ENCODE assay signal across 25 cellular contexts in genomic region chr13:61765940-61766666, GRCh38.
DNase-seq lines count a peak whose midpoint lies in the region; ATAC-seq, FAIRE-seq and TF ChIP-seq lines count a peak whose summit lies in the region.
"Had no signal": no experiment of that assay in that cellular context is flagged by ENCODE, and none has a peak within 500 bp of the region (broad histone marks: within the 10 kb centered on the region; RNA-seq: fewer than 3 reads in every experiment).

No MANE protein-coding gene starts in this region.

- H3K18ac ChIP-seq in H9 (ENCODE audit: insufficient read length, low read depth, low read length) (no peak overlapping the region), H1 (ENCODE audit: extremely low read depth, low read length) (no peak overlapping the region), neuronal stem cell (ENCODE audit: low read length) (peak overlapping the region; percentile 71)

- H2BK120ac ChIP-seq in H9 (ENCODE audit: low read depth, low read length, poor library complexity, severe bottlenecking) (no peak overlapping the region), H1 (replicated peaks; ENCODE audit: low read depth, low read length) (no peak overlapping the region), neuronal stem cell (ENCODE audit: low read depth, low read length) (no peak overlapping the region)

- TF ChIP-seq EP300 in H1 (IDR thresholded peaks at IDR 0.05; ENCODE audit: borderline replicate concordance in 1 of 2, low read depth in 2 of 2, low read length in 2 of 2) = no peak

- H2BK12ac ChIP-seq in H9 (ENCODE audit: insufficient read length, low read depth, low read length) = no peak overlapping the region
- no peak overlapping the region for H2BK12ac ChIP-seq in H1 (ENCODE audit: low read depth, low read length)
- no peak overlapping the region for H2BK12ac ChIP-seq in neuronal stem cell (ENCODE audit: low read length)

- peak; percentile 50 for ATAC-seq in stimulated activated memory B cell treated with anti-CD40 and anti-IgM and Interleukin-4, amounts not matched to agents 10 μg/mL and 1 μg/mL and 100 μg/mL, for 72 hours
- ATAC-seq: A549, GM12878, HCT116 had no signal

- TF ChIP-seq POLR2A in H1 (IDR thresholded peaks at IDR 0.05; ENCODE audit: control extremely low read depth in 1 of 2, low read depth in 2 of 2, low read length in 2 of 2) = no peak

- H4K5ac ChIP-seq in H9 (ENCODE audit: insufficient read length, low read depth, low read length) (no peak overlapping the region), H1 (ENCODE audit: insufficient read length, low read depth, low read length) (no peak overlapping the region)

- CTCF ChIA-PET in H1 (lab: Charles Lee; ENCODE audit: partially characterized antibody) = interaction anchor here (0.6 to 1.2 kb wide), 2 partner anchors 66 to 229 kb away, joined by 3 to 4 read pairs; no protein-coding TSS in a partner anchor
- CTCF ChIA-PET in activated naive CD4-positive, alpha-beta T cell treated with anti-CD3 and anti-CD28 coated beads for 36 hours (lab: Charles Lee) = no interaction called here

- H3K4me2 ChIP-seq in H9 (ENCODE audit: insufficient read depth, insufficient read length, low read length) = no peak overlapping the region
- no peak overlapping the region for H3K4me2 ChIP-seq in H1 (ENCODE audit: insufficient read depth in 1 of 2, low read depth in 2 of 2, low read length in 2 of 2)
- no peak overlapping the region for H3K4me2 ChIP-seq in neuronal stem cell (ENCODE audit: insufficient read depth, low read length, poor library complexity, severe bottlenecking)
- H3K4me2 ChIP-seq: A549; BLaER1 treated with 17β-estradiol and CSF1 and Interleukin-3, amounts not matched to agents 10 nM and 100 nM had no signal

- H3K4me3 ChIP-seq in H1 (ENCODE audit: extremely low read depth in 1 of 4, insufficient read depth in 2 of 4, low read depth in 3 of 4, low read length in 4 of 4) = no peak overlapping the region
- H3K4me3 ChIP-seq in neuronal stem cell (ENCODE audit: low read length in 2 of 2) = no peak overlapping the region
- H3K4me3 ChIP-seq: A549; BLaER1 treated with 17β-estradiol and CSF1 and Interleukin-3, amounts not matched to agents 10 nM and 100 nM; GM12878 had no signal

- H3K56ac ChIP-seq in H9 (ENCODE audit: insufficient read length, low read depth, low read length) (no peak overlapping the region), H1 (replicated peaks; ENCODE audit: insufficient read length, low read depth, low read length) (no peak overlapping the region)

- H3K27me3 ChIP-seq in H9 (ENCODE audit: insufficient read depth, low read length) (no peaks in the 10 kb centered on the region), H1 (replicated peaks in 1 of 4; ENCODE audit: control insufficient read depth in 3 of 4, extremely low read depth in 1 of 4, insufficient read depth in 3 of 4, low read length in 3 of 4) (no peaks in the 10 kb centered on the region), neuronal stem cell (ENCODE audit: control insufficient read depth in 3 of 3, insufficient read depth in 3 of 3, low read depth in 1 of 3, low read length in 3 of 3) (no peaks in the 10 kb centered on the region)
- H3K27me3 ChIP-seq: BE2C; BLaER1 treated with 17β-estradiol and CSF1 and Interleukin-3, amounts not matched to agents 10 nM and 100 nM had no signal

- H3K4me3 Mint-ChIP-seq in H9 = no peak overlapping the region
- no peak overlapping the region for H3K4me3 Mint-ChIP-seq in stimulated activated memory B cell treated with anti-CD40 and anti-IgM and Interleukin-4, amounts not matched to agents 10 μg/mL and 1 μg/mL and 100 μg/mL, for 72 hours
- no peak overlapping the region for H3K4me3 Mint-ChIP-seq in activated naive CD4-positive, alpha-beta T cell treated with anti-CD3 and anti-CD28 coated beads for 36 hours
- H3K4me3 Mint-ChIP-seq: CD14-positive monocyte; CD4-positive, alpha-beta T cell; CD8-positive, alpha-beta memory T cell had no signal

- H4K20me1 ChIP-seq in H9 (ENCODE audit: control insufficient read depth, insufficient read depth, insufficient read length) (no peaks in the 10 kb centered on the region), H1 (replicated peaks in 1 of 2; ENCODE audit: control insufficient read depth in 1 of 2, insufficient read depth in 2 of 2, low read length in 2 of 2) (no peaks in the 10 kb centered on the region)
- H4K20me1 ChIP-seq: BLaER1 treated with 17β-estradiol and CSF1 and Interleukin-3, amounts not matched to agents 10 nM and 100 nM had no signal

- no peak overlapping the region for H3K27ac ChIP-seq in H9 (ENCODE audit: insufficient read length, low read depth, low read length)
- H3K27ac ChIP-seq in H1 (ENCODE audit: low read depth, low read length) = no peak overlapping the region
- H3K27ac ChIP-seq in neuronal stem cell (replicated peaks; ENCODE audit: low read length) = no peak overlapping the region
- H3K27ac ChIP-seq: A549; BLaER1 treated with 17β-estradiol and CSF1 and Interleukin-3, amounts not matched to agents 10 nM and 100 nM had no signal

- H2AK5ac ChIP-seq in H9 (ENCODE audit: insufficient read length, low read length) = no peak overlapping the region
- H2AK5ac ChIP-seq in H1 (ENCODE audit: low read depth, low read length) = no peak overlapping the region
- H2AK5ac ChIP-seq in neuronal stem cell (ENCODE audit: low read depth, low read length) = no peak overlapping the region

- no peaks in the 10 kb centered on the region for H3K9me3 ChIP-seq in H9 (ENCODE audit: control insufficient read depth, low read depth, low read length)
- H3K9me3 ChIP-seq in H1 (ENCODE audit: insufficient read depth in 2 of 2, low read depth in 1 of 2, low read length in 1 of 2) = no peaks in the 10 kb centered on the region; a peak in 1 of 4 replicates
- H3K9me3 ChIP-seq in neuronal stem cell (replicated peaks in 1 of 2; ENCODE audit: control insufficient read depth in 2 of 2, insufficient read depth in 1 of 2, low read depth in 1 of 2, low read length in 2 of 2) = no peaks in the 10 kb centered on the region
- H3K9me3 ChIP-seq: A549, BE2C had no signal

- H3K27ac Mint-ChIP-seq in H9 = peak overlapping the region in 1 of 3 experiments; percentile 88; a peak in 2 of 7 replicates
- no peak overlapping the region for H3K27ac Mint-ChIP-seq in stimulated activated memory B cell treated with anti-CD40 and anti-IgM and Interleukin-4, amounts not matched to agents 10 μg/mL and 1 μg/mL and 100 μg/mL, for 72 hours
- no peak overlapping the region for H3K27ac Mint-ChIP-seq in activated naive CD4-positive, alpha-beta T cell treated with anti-CD3 and anti-CD28 coated beads for 36 hours
- H3K27ac Mint-ChIP-seq: CD4-positive, alpha-beta T cell; CD8-positive, alpha-beta memory T cell had no signal

- H3K36me3 ChIP-seq in H1 (ENCODE audit: control insufficient read depth in 2 of 4, insufficient read depth in 4 of 4, low read length in 3 of 4) (no peaks in the 10 kb centered on the region), neuronal stem cell (replicated peaks in 1 of 2; ENCODE audit: control insufficient read depth in 2 of 2, insufficient read depth in 2 of 2, low read length in 2 of 2) (no peaks in the 10 kb centered on the region)
- H3K36me3 ChIP-seq: BE2C; BLaER1 treated with 17β-estradiol and CSF1 and Interleukin-3, amounts not matched to agents 10 nM and 100 nM had no signal

- no peak overlapping the region for H3T11ph ChIP-seq in H9 (ENCODE audit: low read length)

- H3K23me2 ChIP-seq in H9 (ENCODE audit: insufficient read length, low read depth, low read length, poor library complexity, severe bottlenecking) (no peaks in the 10 kb centered on the region), H1 (ENCODE audit: low read depth, low read length) (no peaks in the 10 kb centered on the region)

- H3K14ac ChIP-seq in H9 (ENCODE audit: insufficient read depth, low read length) (no peak overlapping the region), H1 (ENCODE audit: insufficient read length) (no peak overlapping the region), neuronal stem cell (ENCODE audit: low read length) (peak overlapping the region; percentile 94)

- H3K4me1 ChIP-seq in H9 (ENCODE audit: insufficient read depth, low read length) = no peaks in the 10 kb centered on the region
- no peaks in the 10 kb centered on the region for H3K4me1 ChIP-seq in H1 (replicated peaks in 1 of 4; ENCODE audit: control insufficient read depth in 3 of 4, insufficient read depth in 4 of 4, low read length in 3 of 4)
- H3K4me1 ChIP-seq in neuronal stem cell (ENCODE audit: control insufficient read depth in 2 of 2, insufficient read depth in 1 of 2, low read depth in 1 of 2, low read length in 2 of 2) = peaks cover 0 to 2% of the 10 kb centered on the region in 2 donors
- H3K4me1 ChIP-seq: A549; BE2C; BLaER1 treated with 17β-estradiol and CSF1 and Interleukin-3, amounts not matched to agents 10 nM and 100 nM had no signal

- no peaks in the 10 kb centered on the region; the same call in 1 of the 2 replicates for H3K27me3 Mint-ChIP-seq in H9 (ENCODE audit: low read depth)
- H3K27me3 Mint-ChIP-seq in stimulated activated memory B cell treated with anti-CD40 and anti-IgM and Interleukin-4, amounts not matched to agents 10 μg/mL and 1 μg/mL and 100 μg/mL, for 72 hours = no peaks in the 10 kb centered on the region
- no peaks in the 10 kb centered on the region for H3K27me3 Mint-ChIP-seq in activated naive CD4-positive, alpha-beta T cell treated with anti-CD3 and anti-CD28 coated beads for 36 hours (ENCODE audit: low read depth)
- H3K27me3 Mint-ChIP-seq: CD4-positive, alpha-beta T cell; CD8-positive, alpha-beta memory T cell had no signal

- POLR2A ChIA-PET in H1 (lab: Charles Lee; ENCODE audit: partially characterized antibody) = no interaction called here

- H2AFZ ChIP-seq in H9 (ENCODE audit: low read length) (no peak overlapping the region), H1 (ENCODE audit: low read length) (no peak overlapping the region; the same call in 1 of the 2 replicates), neuronal stem cell (ENCODE audit: low read length) (no peak overlapping the region)

- no peak overlapping the region for H2BK20ac ChIP-seq in H9 (ENCODE audit: low read depth, low read length, poor library complexity, severe bottlenecking)
- no peak overlapping the region for H2BK20ac ChIP-seq in H1 (ENCODE audit: low read length)

- no peak for DNase-seq in H9
- no peak for DNase-seq in H1 (ENCODE audit: low read depth in 1 of 2, low spot score in 2 of 2)
- DNase-seq in neuronal stem cell (ENCODE audit: low spot score) = no peak
- DNase-seq in DMS79 treated with DMSO at 0.1 percent for 48 hours (lab: John Stamatoyannopoulos, UW) = no peak
- DNase-seq in NCI-H446 (lab: John Stamatoyannopoulos, UW) = no peak
- no peak for DNase-seq in activated naive CD4-positive, alpha-beta T cell treated with anti-CD3 and anti-CD28 coated beads for 36 hours
- DNase-seq: 8988T; ACHN; AML-193; BE2C; CD4-positive, alpha-beta T cell; CD8-positive, alpha-beta memory T cell; DMS153; EL; GDM1; GOT3; H7 had no signal

- intact Hi-C loops in activated naive CD4-positive, alpha-beta T cell treated with anti-CD3 and anti-CD28 coated beads for 36 hours (cut with micrococcal nuclease) = no loop called here

- no peaks in the 10 kb centered on the region for H3K79me1 ChIP-seq in H9 (ENCODE audit: insufficient read depth, low read depth, low read length, poor library complexity, severe bottlenecking)
- no peaks in the 10 kb centered on the region for H3K79me1 ChIP-seq in H1 (ENCODE audit: low read depth, low read length)
- peaks cover 2% of the 10 kb centered on the region for H3K79me1 ChIP-seq in neuronal stem cell (ENCODE audit: low read depth, low read length)

- TF ChIP-seq RAD21 in H1 (IDR thresholded peaks at IDR 0.05 in 1 of 2, conservative IDR thresholded peaks at IDR 0.05 in 1 of 2; ENCODE audit: low read depth in 2 of 2, low read length in 2 of 2) = no peak

- H3K79me2 ChIP-seq in H9 (ENCODE audit: insufficient read depth, low read length) (no peaks in the 10 kb centered on the region), H1 (ENCODE audit: control insufficient read depth in 1 of 2, insufficient read depth in 2 of 2, low read length in 2 of 2) (no peaks in the 10 kb centered on the region)

- H3K4ac ChIP-seq in H9 (ENCODE audit: low read depth, low read length) (no peak overlapping the region), H1 (replicated peaks; ENCODE audit: insufficient read length, low read depth, low read length) (no peak overlapping the region), neuronal stem cell (ENCODE audit: low read length) (no peak overlapping the region)

- H4K91ac ChIP-seq in H9 (ENCODE audit: insufficient read length, low read depth, low read length) (no peak overlapping the region), H1 (replicated peaks; ENCODE audit: insufficient read length, low read length) (no peak overlapping the region), neuronal stem cell (ENCODE audit: low read depth, low read length, poor library complexity) (no peak overlapping the region)

- H3K23ac ChIP-seq in H9 (ENCODE audit: insufficient read length, low read depth, low read length) = no peak overlapping the region
- no peak overlapping the region for H3K23ac ChIP-seq in H1 (ENCODE audit: insufficient read length)
- no peak overlapping the region for H3K23ac ChIP-seq in neuronal stem cell (ENCODE audit: low read depth, low read length, poor library complexity)

- WGBS in H9 (ENCODE audit: extremely low coverage, insufficient read length, low lambda C conversion rate) = no CpG with 5 or more reads among the region's 14 CpGs
- WGBS in H1 (ENCODE audit: extremely low coverage in 1 of 2, insufficient coverage in 1 of 2, insufficient read length in 1 of 2, insufficient replicate concordance in 2 of 2, low coverage in 1 of 2, low lambda C conversion rate in 2 of 2, missing lambda C conversion rate in 1 of 2), 2 experiments = 84% methylated on average over 13 of the region's 14 CpGs; no CpG with 5 or more reads in 1 of the 2 experiments
- no CpG with 5 or more reads among the region's 14 CpGs for WGBS in neuronal stem cell (ENCODE audit: extremely low coverage in 2 of 2, insufficient read length in 2 of 2, insufficient replicate concordance in 1 of 2), 2 donors

- H3K9ac ChIP-seq in H9 (ENCODE audit: extremely low read depth, insufficient read length, low read length) (no peak overlapping the region), H1 (replicated peaks in 1 of 4; ENCODE audit: extremely low read depth in 1 of 4, low read depth in 3 of 4, low read length in 3 of 4) (no peak overlapping the region), neuronal stem cell (ENCODE audit: low read depth, low read length, poor library complexity) (no peak overlapping the region)
- H3K9ac ChIP-seq: BLaER1 treated with 17β-estradiol and CSF1 and Interleukin-3, amounts not matched to agents 10 nM and 100 nM had no signal

- FAIRE-seq in H1 (lab: Jason Lieb, UNC) = no peak
- FAIRE-seq: A549, D721Med, GM12878, GM19239 had no signal

- H4K8ac ChIP-seq in H9 (replicated peaks; ENCODE audit: insufficient read length, low read depth, low read length) (no peak overlapping the region), H1 (ENCODE audit: extremely low read depth, insufficient read depth, low read length) (peak overlapping the region; percentile 79), neuronal stem cell (ENCODE audit: low read depth, low read length) (no peak overlapping the region)

- peaks cover 2 to 3% of the 10 kb centered on the region in 2 experiments; a peak in 1 of 4 replicates for H3K4me1 Mint-ChIP-seq in H9
- H3K4me1 Mint-ChIP-seq in stimulated activated memory B cell treated with anti-CD40 and anti-IgM and Interleukin-4, amounts not matched to agents 10 μg/mL and 1 μg/mL and 100 μg/mL, for 72 hours = no peaks in the 10 kb centered on the region
- no peaks in the 10 kb centered on the region for H3K4me1 Mint-ChIP-seq in activated naive CD4-positive, alpha-beta T cell treated with anti-CD3 and anti-CD28 coated beads for 36 hours (ENCODE audit: low read depth)
- H3K4me1 Mint-ChIP-seq: CD14-positive monocyte; CD8-positive, alpha-beta memory T cell had no signal

- H2BK5ac ChIP-seq in H9 (ENCODE audit: insufficient read length, low read length) = peak overlapping the region; percentile 70
- no peak overlapping the region for H2BK5ac ChIP-seq in H1 (ENCODE audit: low read depth, low read length)
- H2BK5ac ChIP-seq in neuronal stem cell (ENCODE audit: low read length) = peak overlapping the region; percentile 66

- H3K9me3 Mint-ChIP-seq in H9 = no peaks in the 10 kb centered on the region; a peak in 1 of 5 replicates
- H3K9me3 Mint-ChIP-seq in stimulated activated memory B cell treated with anti-CD40 and anti-IgM and Interleukin-4, amounts not matched to agents 10 μg/mL and 1 μg/mL and 100 μg/mL, for 72 hours = no peaks in the 10 kb centered on the region
- H3K9me3 Mint-ChIP-seq in activated naive CD4-positive, alpha-beta T cell treated with anti-CD3 and anti-CD28 coated beads for 36 hours = peaks cover under 1% of the 10 kb centered on the region

- H2BK15ac ChIP-seq in H9 (ENCODE audit: low read depth, low read length) = no peak overlapping the region
- no peak overlapping the region for H2BK15ac ChIP-seq in H1 (ENCODE audit: low read length)
- H2BK15ac ChIP-seq in neuronal stem cell (ENCODE audit: low read length) = no peak overlapping the region

- no peak for TF ChIP-seq CTCF in H9 (conservative IDR thresholded peaks at IDR 0.05)
- TF ChIP-seq CTCF in H1 (IDR thresholded peaks at IDR 0.05; ENCODE audit: control extremely low read depth in 1 of 3, insufficient read depth in 1 of 3, low read depth in 1 of 3, low read length in 3 of 3) = no peak

- H3K36me3 Mint-ChIP-seq in H9 (ENCODE audit: insufficient read depth in 1 of 3, low read depth in 3 of 3) = no peaks in the 10 kb centered on the region
- H3K36me3 Mint-ChIP-seq in stimulated activated memory B cell treated with anti-CD40 and anti-IgM and Interleukin-4, amounts not matched to agents 10 μg/mL and 1 μg/mL and 100 μg/mL, for 72 hours = no peaks in the 10 kb centered on the region
- H3K36me3 Mint-ChIP-seq in activated naive CD4-positive, alpha-beta T cell treated with anti-CD3 and anti-CD28 coated beads for 36 hours (ENCODE audit: low read depth) = no peaks in the 10 kb centered on the region
- H3K36me3 Mint-ChIP-seq: CD14-positive monocyte; CD8-positive, alpha-beta memory T cell had no signal
